In genomic region chr1:50531027-50531426, GRCh38 we compare ENCODE assay signal across 13 cellular contexts.
"Had no signal": no experiment of that assay in that cellular context is flagged by ENCODE, and none has a peak within 500 bp of the region (broad histone marks: within the 10 kb centered on the region; RNA-seq: fewer than 3 reads in every experiment).

No MANE protein-coding gene starts in this region.

- H3K4me1 ChIP-seq: pancreas had no signal

- H3K27me3 ChIP-seq: pancreas had no signal

- H3K4me3 ChIP-seq: pancreas, thoracic aorta had no signal

- H3K27ac ChIP-seq: pancreas, thoracic aorta had no signal

- ATAC-seq: activated T-helper 17 cell treated with anti-CD3 and anti-CD28 coated beads, Interleukin-2, amount 50 U/mL, for 72 hours; left ventricle myocardium superior; pancreas; stimulated activated naive CD8-positive, alpha-beta T cell treated with anti-CD3 and anti-CD28 coated beads, Interleukin-15, amount 100 ng/mL, for 72 hours; T-cell had no signal

- H3K9me3 ChIP-seq: pancreas, thoracic aorta had no signal

- DNase-seq: activated CD4-positive, alpha-beta T cell treated with anti-CD3 and anti-CD28 coated beads for 48 hours; activated naive CD4-positive, alpha-beta T cell treated with anti-CD3 and anti-CD28 coated beads for 36 hours; activated T-cell treated with anti-CD3 and anti-CD28 coated beads for 4 hours; hippocampal formation; left ventricle myocardium superior; mesenchymal stem cell; pancreas; stimulated activated CD4-positive, alpha-beta T cell treated with anti-CD3 and anti-CD28 coated beads, Interleukin-4, amount 100 ng/mL, for 1 hour; stimulated activated naive CD8-positive, alpha-beta T cell treated with anti-CD3 and anti-CD28 coated beads, Interleukin-15, amount 100 ng/mL, for 72 hours; T-cell; T1000 had no signal

- H3K36me3 ChIP-seq: pancreas had no signal
